28 cellular contexts compared by ENCODE assay signal in genomic region chr4:187027231-187027760, GRCh38.
DNase-seq lines count a peak whose midpoint lies in the region; FAIRE-seq and TF ChIP-seq lines count a peak whose summit lies in the region.
"Had no signal": no experiment of that assay in that cellular context is flagged by ENCODE, and none has a peak within 500 bp of the region (broad histone marks: within the 10 kb centered on the region; RNA-seq: fewer than 3 reads in every experiment).

No MANE protein-coding gene starts in this region.

- H3K79me1 ChIP-seq in H1 (ENCODE audit: low read depth, low read length), result no peaks in the 10 kb centered on the region

- H3K27me3 ChIP-seq in H1 (replicated peaks in 1 of 4; ENCODE audit: control insufficient read depth in 3 of 4, extremely low read depth in 1 of 4, insufficient read depth in 3 of 4, low read length in 3 of 4), result no peaks in the 10 kb centered on the region; a peak in 1 of 7 replicates
- H3K27me3 ChIP-seq: neural progenitor cell, transverse colon had no signal

- DNase-seq in NCI-H1417 (lab: John Stamatoyannopoulos, UW) (peak in 2 of 3 experiments; percentile 1 to 5), NCI-H1417 treated with DMSO at 0.1 percent for 48 hours (lab: John Stamatoyannopoulos, UW) (no peak), H1 (ENCODE audit: low read depth in 1 of 2, low spot score in 2 of 2) (no peak), type B pancreatic cell (ENCODE audit: extremely low spot score, unreplicated experiment) (no peak), kidney tubule cell (ENCODE audit: low spot score) (no peak), COR-L47 (lab: John Stamatoyannopoulos, UW) (no peak), substantia nigra (lab: John Stamatoyannopoulos, UW) (no peak)
- DNase-seq: activated CD4-positive, alpha-beta T cell treated with anti-CD3 and anti-CD28 coated beads, Interleukin-2, amount 50 U/mL, for 4 hours; activated CD8-positive, alpha-beta memory T cell treated with anti-CD3 and anti-CD28 coated beads, Interleukin-2, amount 50 U/mL, for 48 hours; AML-193; DMS79; midbrain; MM.1S; NCI-H1436 treated with DMSO at 0.1 percent for 48 hours; NCI-H69; psoas muscle; stimulated activated CD4-positive, alpha-beta T cell treated with anti-CD3 and anti-CD28 coated beads, Interleukin-12 subunit alpha, Interleukin-12 subunit beta, amount 100 ng/mL, for 4 hours; T-helper 9 cell; transverse colon had no signal

- H3K14ac ChIP-seq in H1 (ENCODE audit: insufficient read length), result no peak overlapping the region

- H2BK20ac ChIP-seq in H1 (ENCODE audit: low read length), result no peak overlapping the region

- H3K27ac ChIP-seq in H1 (ENCODE audit: low read depth, low read length) (no peak overlapping the region), substantia nigra (ENCODE audit: low read depth, low read length, poor library complexity, severe bottlenecking) (no peak overlapping the region)
- H3K27ac ChIP-seq: 22Rv1, neural progenitor cell, psoas muscle, transverse colon had no signal

- TF ChIP-seq EP300 in H1 (IDR thresholded peaks at IDR 0.05; ENCODE audit: borderline replicate concordance in 1 of 2, low read depth in 2 of 2, low read length in 2 of 2), result no peak

- CTCF ChIA-PET in H1 (lab: Charles Lee; ENCODE audit: partially characterized antibody), result interaction anchor here (1.6 kb wide), 1 partner anchor 78 kb away, joined by 4 read pairs; no protein-coding TSS in a partner anchor

- no peak overlapping the region for H3K56ac ChIP-seq in H1 (replicated peaks; ENCODE audit: insufficient read length, low read depth, low read length)

- H2AK5ac ChIP-seq in H1 (ENCODE audit: low read depth, low read length), result no peak overlapping the region

- no peaks in the 10 kb centered on the region for H3K36me3 ChIP-seq in H1 (ENCODE audit: control insufficient read depth in 2 of 4, insufficient read depth in 4 of 4, low read length in 3 of 4)
- H3K36me3 ChIP-seq: neural progenitor cell, transverse colon had no signal

- 89% methylated on average over 8 of the region's 8 CpGs; no CpG with 5 or more reads in 1 of the 2 experiments for WGBS in H1 (ENCODE audit: extremely low coverage in 1 of 2, insufficient coverage in 1 of 2, insufficient read length in 1 of 2, insufficient replicate concordance in 2 of 2, low coverage in 1 of 2, low lambda C conversion rate in 2 of 2, missing lambda C conversion rate in 1 of 2), 2 experiments

- POLR2A ChIA-PET in H1 (lab: Charles Lee; ENCODE audit: partially characterized antibody), result no interaction called here

- H4K91ac ChIP-seq in H1 (replicated peaks; ENCODE audit: insufficient read length, low read length), result no peak overlapping the region

- H3K18ac ChIP-seq in H1 (ENCODE audit: extremely low read depth, low read length), result no peak overlapping the region

- H3K27me3 Mint-ChIP-seq in nephron (ENCODE audit: low read depth), result no peaks in the 10 kb centered on the region
- H3K27me3 Mint-ChIP-seq in type B pancreatic cell, result peaks cover 4% of the 10 kb centered on the region
- H3K27me3 Mint-ChIP-seq: stimulated activated naive CD8-positive, alpha-beta T cell treated with anti-CD3 and anti-CD28 coated beads, Interleukin-15, Interleukin-2, amounts not matched to agents 100 ng/mL and 50 ng/mL, for 24 hours had no signal

- H2AFZ ChIP-seq in H1 (ENCODE audit: low read length), result peak overlapping the region; percentile 62; the same call in 1 of the 2 replicates
- H2AFZ ChIP-seq: neural progenitor cell had no signal

- peak overlapping the region; percentile 26 to 50 (median 45) for H3K4me3 Mint-ChIP-seq in nephron
- H3K4me3 Mint-ChIP-seq in type B pancreatic cell, result peak overlapping the region; percentile 24
- H3K4me3 Mint-ChIP-seq: neural progenitor cell; stimulated activated naive CD8-positive, alpha-beta T cell treated with anti-CD3 and anti-CD28 coated beads, Interleukin-15, Interleukin-2, amounts not matched to agents 100 ng/mL and 50 ng/mL, for 24 hours; WTC11 had no signal

- H2BK12ac ChIP-seq in H1 (ENCODE audit: low read depth, low read length), result no peak overlapping the region

- no peak overlapping the region for H3K23ac ChIP-seq in H1 (ENCODE audit: insufficient read length)

- H3K36me3 Mint-ChIP-seq in nephron (ENCODE audit: low read depth), result no peaks in the 10 kb centered on the region
- H3K36me3 Mint-ChIP-seq in type B pancreatic cell, result no peaks in the 10 kb centered on the region
- H3K36me3 Mint-ChIP-seq: neural progenitor cell had no signal

- H3K4me1 ChIP-seq in H1 (replicated peaks in 1 of 4; ENCODE audit: control insufficient read depth in 3 of 4, insufficient read depth in 4 of 4, low read length in 3 of 4), result no peaks in the 10 kb centered on the region
- H3K4me1 ChIP-seq: neural progenitor cell, psoas muscle, transverse colon had no signal

- no peaks in the 10 kb centered on the region for H3K79me2 ChIP-seq in H1 (ENCODE audit: control insufficient read depth in 1 of 2, insufficient read depth in 2 of 2, low read length in 2 of 2)

- H3K9me3 Mint-ChIP-seq in nephron (peaks cover 12% of the 10 kb centered on the region), type B pancreatic cell (peaks cover 14% of the 10 kb centered on the region)

- no peak overlapping the region for H4K8ac ChIP-seq in H1 (ENCODE audit: extremely low read depth, insufficient read depth, low read length)

- no peak overlapping the region for H4K5ac ChIP-seq in H1 (ENCODE audit: insufficient read length, low read depth, low read length)

- H3K9ac ChIP-seq in H1 (replicated peaks in 1 of 4; ENCODE audit: extremely low read depth in 1 of 4, low read depth in 3 of 4, low read length in 3 of 4), result no peak overlapping the region
- H3K9ac ChIP-seq: neural progenitor cell had no signal

- no peaks in the 10 kb centered on the region for H4K20me1 ChIP-seq in H1 (replicated peaks in 1 of 2; ENCODE audit: control insufficient read depth in 1 of 2, insufficient read depth in 2 of 2, low read length in 2 of 2)

- TF ChIP-seq POLR2A in H1 (IDR thresholded peaks at IDR 0.05; ENCODE audit: control extremely low read depth in 1 of 2, low read depth in 2 of 2, low read length in 2 of 2), result no peak

- no peak for TF ChIP-seq RAD21 in H1 (IDR thresholded peaks at IDR 0.05 in 1 of 2, conservative IDR thresholded peaks at IDR 0.05 in 1 of 2; ENCODE audit: low read depth in 2 of 2, low read length in 2 of 2)

- TF ChIP-seq CTCF in H1 (IDR thresholded peaks at IDR 0.05; ENCODE audit: control extremely low read depth in 1 of 3, insufficient read depth in 1 of 3, low read depth in 1 of 3, low read length in 3 of 3) (no peak), nephron (IDR thresholded peaks at IDR 0.05; ENCODE audit: unreplicated experiment in 3 of 3) (no peak), type B pancreatic cell (conservative IDR thresholded peaks at IDR 0.05) (no peak)

- no peak overlapping the region for H3K4me2 ChIP-seq in H1 (ENCODE audit: insufficient read depth in 1 of 2, low read depth in 2 of 2, low read length in 2 of 2)
- H3K4me2 ChIP-seq: neural progenitor cell had no signal

- FAIRE-seq in H1 (lab: Jason Lieb, UNC), result no peak
- FAIRE-seq: colon, endometrium, GM12891, K562 had no signal

- no peak overlapping the region for H2BK5ac ChIP-seq in H1 (ENCODE audit: low read depth, low read length)

- H3K4me1 Mint-ChIP-seq in nephron, result peaks cover 30% of the 10 kb centered on the region
- H3K4me1 Mint-ChIP-seq in type B pancreatic cell (ENCODE audit: unreplicated experiment), result peaks cover 6% of the 10 kb centered on the region
- H3K4me1 Mint-ChIP-seq: neural progenitor cell had no signal

- H3K23me2 ChIP-seq in H1 (ENCODE audit: low read depth, low read length), result no peaks in the 10 kb centered on the region

- H3K4me3 ChIP-seq in H1 (ENCODE audit: extremely low read depth in 1 of 4, insufficient read depth in 2 of 4, low read depth in 3 of 4, low read length in 4 of 4), result no peak overlapping the region
- H3K4me3 ChIP-seq: K562, neural progenitor cell, psoas muscle, transverse colon had no signal

- no peak overlapping the region for H3K4ac ChIP-seq in H1 (replicated peaks; ENCODE audit: insufficient read length, low read depth, low read length)

- H3K27ac Mint-ChIP-seq in nephron, result peak overlapping the region; percentile 24 to 67 (median 50)
- no peak overlapping the region for H3K27ac Mint-ChIP-seq in type B pancreatic cell
- H3K27ac Mint-ChIP-seq: neural progenitor cell; stimulated activated naive CD8-positive, alpha-beta T cell treated with anti-CD3 and anti-CD28 coated beads, Interleukin-15, Interleukin-2, amounts not matched to agents 100 ng/mL and 50 ng/mL, for 24 hours; WTC11 had no signal

- no peaks in the 10 kb centered on the region; a peak in 1 of 4 replicates for H3K9me3 ChIP-seq in H1 (ENCODE audit: insufficient read depth in 2 of 2, low read depth in 1 of 2, low read length in 1 of 2)
- H3K9me3 ChIP-seq: transverse colon had no signal

- no peak overlapping the region for H2BK120ac ChIP-seq in H1 (replicated peaks; ENCODE audit: low read depth, low read length)

- H2BK15ac ChIP-seq in H1 (ENCODE audit: low read length), result no peak overlapping the region

TF ChIP-seq in H1, 55 proteins besides CTCF, POLR2A, EP300 and RAD21:
- TF ChIP-seq KDM1A (IDR thresholded peaks at IDR 0.05; ENCODE audit: borderline replicate concordance, low read length) (no peak), GABPA (IDR thresholded peaks at IDR 0.05; ENCODE audit: borderline replicate concordance, insufficient read depth, low read length) (no peak), USF2 (IDR thresholded peaks at IDR 0.05; ENCODE audit: low read length) (no peak), CEBPB (IDR thresholded peaks at IDR 0.05; ENCODE audit: low read depth, low read length) (no peak)

Comparison
In these comparisons a context has a peak if more than half of its experiments do, and no peak if none do; other contexts are left out.
1. DNase-seq: peak in NCI-H1417 (2 of 3); none in NCI-H1417 treated with DMSO at 0.1 percent for 48 hours (single experiment), H1 (0 of 2), type B pancreatic cell (single experiment), kidney tubule cell (single experiment), COR-L47 (single experiment) and substantia nigra (0 of 49).